14 cellular contexts compared by ENCODE assay signal in the genomic region with DNA sequence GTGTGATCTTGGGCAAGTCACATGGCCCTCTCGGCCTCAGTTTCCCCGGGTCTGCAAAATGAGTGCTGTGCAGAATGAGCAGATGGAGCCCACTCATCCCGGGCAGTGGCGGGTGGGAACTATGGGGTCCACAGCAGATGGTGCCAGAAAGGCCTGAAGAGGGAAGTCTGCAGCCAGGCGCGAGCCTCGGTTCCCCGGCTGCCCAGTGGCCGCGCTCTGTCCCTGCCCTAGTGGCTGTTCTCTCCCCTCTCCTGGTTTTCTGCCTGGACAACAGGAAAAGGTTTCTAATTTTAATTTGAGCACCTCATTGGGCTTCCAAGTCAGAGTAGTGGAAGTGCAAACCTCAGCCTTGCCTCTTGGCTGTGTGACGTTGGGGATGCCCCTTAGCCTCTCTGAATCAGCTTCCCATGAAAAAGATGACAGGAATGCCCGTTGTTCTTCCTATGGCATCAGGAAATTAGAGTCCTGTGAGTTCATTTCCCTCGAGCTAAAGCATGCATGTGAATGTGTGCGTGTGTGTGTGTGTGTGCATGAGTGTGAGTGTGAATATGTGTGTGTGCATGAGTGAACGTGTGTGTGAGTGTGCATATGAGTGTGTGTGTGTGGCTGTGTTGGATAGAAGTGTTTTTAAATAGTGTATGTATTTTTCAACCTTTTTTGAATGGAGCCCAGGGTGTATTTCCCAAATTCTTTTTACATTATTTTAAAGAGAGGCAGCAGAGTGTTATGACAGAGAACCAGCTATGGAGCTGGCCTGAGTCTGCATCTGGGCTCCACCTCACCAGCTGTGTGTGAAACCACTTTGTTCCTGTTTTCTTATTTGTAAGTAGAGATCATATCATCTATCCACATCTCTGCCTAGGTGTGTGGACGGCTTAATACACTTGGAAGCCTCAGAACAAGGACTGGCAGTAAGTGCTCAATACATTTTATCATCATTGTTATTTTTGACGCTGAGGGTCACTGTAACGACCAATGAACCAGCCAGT. TPM values are rescaled to one million over a fixed set of nuclear protein-coding genes. Genes with fewer than 3 reads are reported as not detected.
A peak's percentile ranks its signal among the peaks of the same experiment; 100 is the strongest.
DNase-seq lines count a peak whose midpoint lies in the region; ATAC-seq and TF ChIP-seq lines count a peak whose summit lies in the region.
"Had no signal": no experiment of that assay in that cellular context is flagged by ENCODE, and none has a peak within 500 bp of the region (broad histone marks: within the 10 kb centered on the region; RNA-seq: fewer than 3 reads in every experiment).

No MANE protein-coding gene starts in this region.

- no peak overlapping the region for H3K4me3 Mint-ChIP-seq in T-helper 2 cell treated with Interferon-gamma antibody and Interleukin-4, amounts not matched to agents 5 μg/mL and 100 μg/mL, for 36 hours
- H3K4me3 Mint-ChIP-seq in immature natural killer cell = peak overlapping the region in 2 of 5 donors; percentile 0 to 3
- H3K4me3 Mint-ChIP-seq: mesothelial cell of epicardium had no signal

- H4K20me1 ChIP-seq in BLaER1 = no peaks in the 10 kb centered on the region

- WGBS in psoas muscle, 3 donors = 85 to 89% (median 89%) methylated on average over 17 to 18 of the region's 18 CpGs
- WGBS in testis, 2 donors = 84 to 89% methylated on average over 8 to 18 of the region's 18 CpGs

- H3K9me3 ChIP-seq in BLaER1 (no peaks in the 10 kb centered on the region), MG63 (no peaks in the 10 kb centered on the region), psoas muscle (no peaks in the 10 kb centered on the region), testis (no peaks in the 10 kb centered on the region)
- H3K9me3 ChIP-seq: gastrocnemius medialis, pancreas had no signal

- H3K36me3 Mint-ChIP-seq in T-helper 2 cell treated with Interferon-gamma antibody and Interleukin-4, amounts not matched to agents 5 μg/mL and 100 μg/mL, for 36 hours (ENCODE audit: low read depth) = peaks cover 30% of the 10 kb centered on the region
- peaks cover 0 to 8% (median 0%) of the 10 kb centered on the region in 3 donors for H3K36me3 Mint-ChIP-seq in immature natural killer cell
- H3K36me3 Mint-ChIP-seq: mesothelial cell of epicardium had no signal

- intact Hi-C loops in psoas muscle (cut with DNase I) = no loop called here
- intact Hi-C loops in testis (cut with DNase I; ENCODE audit: low total_unique reads) = no loop called here

- peak overlapping the region; percentile 0 for H3K27ac Mint-ChIP-seq in T-helper 2 cell treated with Interferon-gamma antibody and Interleukin-4, amounts not matched to agents 5 μg/mL and 100 μg/mL, for 36 hours
- peak overlapping the region in 4 of 6 donors; percentile 8 to 58 (median 44) for H3K27ac Mint-ChIP-seq in immature natural killer cell

- DNase-seq in GM20000 (ENCODE audit: low spot score) (peak; percentile 48), immature natural killer cell (no peak), H4 (ENCODE audit: low spot score) (no peak), MG63 (no peak), psoas muscle (no peak), testis (no peak)
- no peak for DNase-seq in T-helper 2 cell treated with Interferon-gamma antibody and Interleukin-4, amounts not matched to agents 5 μg/mL and 100 μg/mL, for 36 hours (ENCODE audit: low spot score)
- DNase-seq: activated naive CD4-positive, alpha-beta T cell treated with anti-CD3 and anti-CD28 coated beads, Interleukin-2, amount 50 U/mL, for 16 hours; gastrocnemius medialis; stimulated activated CD4-positive, alpha-beta T cell treated with anti-CD3 and anti-CD28 coated beads, Interleukin-12 subunit alpha, Interleukin-12 subunit beta, amount 100 ng/mL, for 4 hours had no signal

- no peak for TF ChIP-seq CTCF in GM20000 (IDR thresholded peaks at IDR 0.05; ENCODE audit: extremely low read depth, missing control alignments)
- no peak for TF ChIP-seq CTCF in psoas muscle (IDR thresholded peaks at IDR 0.05)
- TF ChIP-seq CTCF in testis (IDR thresholded peaks at IDR 0.05) = no peak

- H3K4me1 Mint-ChIP-seq in T-helper 2 cell treated with Interferon-gamma antibody and Interleukin-4, amounts not matched to agents 5 μg/mL and 100 μg/mL, for 36 hours (ENCODE audit: low read depth) = peaks cover 15% of the 10 kb centered on the region
- peaks cover 11 to 22% of the 10 kb centered on the region in 2 donors for H3K4me1 Mint-ChIP-seq in immature natural killer cell

- peaks cover 73% of the 10 kb centered on the region for H3K36me3 ChIP-seq in BLaER1
- H3K36me3 ChIP-seq in MG63 = no peaks in the 10 kb centered on the region; the same call in 1 of the 2 replicates
- H3K36me3 ChIP-seq in psoas muscle (ENCODE audit: insufficient read depth in 1 of 2, low read depth in 1 of 2) = no peaks in the 10 kb centered on the region
- H3K36me3 ChIP-seq in testis (ENCODE audit: low read depth, missing control alignments) = no peaks in the 10 kb centered on the region
- H3K36me3 ChIP-seq: gastrocnemius medialis, pancreas had no signal

- TF ChIP-seq POLR2A in testis (IDR thresholded peaks at IDR 0.05) = no peak

- H3K27me3 ChIP-seq in BLaER1 (no peaks in the 10 kb centered on the region), MG63 (no peaks in the 10 kb centered on the region), psoas muscle (ENCODE audit: insufficient read depth in 3 of 3, low read length in 2 of 3) (peaks cover 0 to 5% (median 2%) of the 10 kb centered on the region in 3 donors), testis (no peaks in the 10 kb centered on the region)
- H3K27me3 ChIP-seq: gastrocnemius medialis, pancreas had no signal

- H3K9ac ChIP-seq in BLaER1 = no peak overlapping the region

- no peaks in the 10 kb centered on the region for H3K9me3 Mint-ChIP-seq in T-helper 2 cell treated with Interferon-gamma antibody and Interleukin-4, amounts not matched to agents 5 μg/mL and 100 μg/mL, for 36 hours
- H3K9me3 Mint-ChIP-seq in immature natural killer cell = no peaks in the 10 kb centered on the region
- H3K9me3 Mint-ChIP-seq: mesothelial cell of epicardium had no signal

- H3K27me3 Mint-ChIP-seq in T-helper 2 cell treated with Interferon-gamma antibody and Interleukin-4, amounts not matched to agents 5 μg/mL and 100 μg/mL, for 36 hours (ENCODE audit: low read depth) = no peaks in the 10 kb centered on the region
- peaks cover 2 to 4% (median 3%) of the 10 kb centered on the region in 3 donors for H3K27me3 Mint-ChIP-seq in immature natural killer cell (ENCODE audit: low read depth in 3 of 3)

- 0 out of 2 replicates have a peak overlapping the region, but pooled peaks have one; percentile 1 for H3K27ac ChIP-seq in BLaER1
- H3K27ac ChIP-seq in psoas muscle = no peak overlapping the region
- no peak overlapping the region for H3K27ac ChIP-seq in testis
- H3K27ac ChIP-seq: gastrocnemius medialis, pancreas, VCaP had no signal

- H3K4me3 ChIP-seq in BLaER1 (no peak overlapping the region), MG63 (no peak overlapping the region), psoas muscle (no peak overlapping the region), testis (no peak overlapping the region)
- H3K4me3 ChIP-seq: gastrocnemius medialis, pancreas had no signal

- ATAC-seq in psoas muscle = no peak
- ATAC-seq: gastrocnemius medialis had no signal

- H3K4me2 ChIP-seq in BLaER1 = peak overlapping the region; percentile 17

- H3K4me1 ChIP-seq in BLaER1 = peaks cover 38% of the 10 kb centered on the region
- no peaks in the 10 kb centered on the region for H3K4me1 ChIP-seq in psoas muscle
- H3K4me1 ChIP-seq in testis = no peaks in the 10 kb centered on the region
- H3K4me1 ChIP-seq: gastrocnemius medialis, pancreas had no signal

RNA-seq across cellular contexts. Expression of a gene that starts 41.3 kb away (rescaled TPM):
- polyA plus RNA-seq in immature natural killer cell (10 to 100 TPM in 1 of 3 donors, 1 to 10 TPM in 2; 4.9 to 11.3 (median 9.8) TPM), psoas muscle (1 to 10 TPM in 1 of 3 donors, under 1 TPM in 2; 0.35 to 9.3 (median 0.96) TPM), testis (ENCODE audit: insufficient read depth, low read depth, low replicate concordance) (14.9 TPM)
- total RNA-seq in H4 (2014; rRNA removed; shearing (Covaris generic)) = 51.9 and 68.5 TPM in 2 replicates
- total RNA-seq in MG63 (2014; rRNA removed; shearing (Covaris generic); ENCODE audit: low replicate concordance) = 31.3 and 33.2 TPM in 2 replicates
- total RNA-seq in psoas muscle (1 to 10 TPM in 1 of 4 donors, under 1 TPM in 1, not detected in 2; 0.27 to 1.3 TPM), testis (10 to 100 TPM in 1 of 2 donors, 1 to 10 TPM in 1; 7.2 to 18.1 TPM)
